9 cellular contexts compared by ENCODE assay signal in the genomic region with DNA sequence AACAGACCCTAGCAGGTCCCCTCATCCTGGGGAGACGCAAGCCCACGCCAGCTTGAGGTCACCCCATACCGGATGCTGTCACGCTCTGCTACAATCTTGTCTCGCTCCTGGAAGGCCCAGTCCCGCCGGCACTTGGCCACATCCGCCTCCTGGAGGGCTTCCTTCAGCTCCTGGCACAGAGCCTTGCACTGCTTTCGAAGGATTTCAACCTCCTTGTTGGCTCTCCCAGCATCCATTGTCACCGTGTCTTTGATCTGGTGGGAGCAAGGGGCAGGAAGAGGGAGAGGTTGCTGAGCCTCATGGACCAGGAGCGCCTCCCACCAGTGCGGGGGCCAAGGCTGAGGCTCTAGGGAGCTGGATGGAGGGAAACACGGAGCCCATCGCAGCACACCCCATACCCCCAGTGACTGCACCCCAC.
DNase-seq lines count a peak whose midpoint lies in the region; ATAC-seq and TF ChIP-seq lines count a peak whose summit lies in the region.
"Had no signal": no experiment of that assay in that cellular context is flagged by ENCODE, and none has a peak within 500 bp of the region (broad histone marks: within the 10 kb centered on the region; RNA-seq: fewer than 3 reads in every experiment).

No MANE protein-coding gene starts in this region.

- H3K9me3 Mint-ChIP-seq in activated CD8-positive, alpha-beta T cell treated with anti-CD3 and anti-CD28 coated beads, Interleukin-2, amount 10 ng/mL, durations not matched to agents 7 days and 5 days (ENCODE audit: insufficient read depth) = no peaks in the 10 kb centered on the region
- no peaks in the 10 kb centered on the region for H3K9me3 Mint-ChIP-seq in activated CD8-positive, alpha-beta T cell treated with anti-CD3 and anti-CD28 coated beads for 36 hours
- no peaks in the 10 kb centered on the region for H3K9me3 Mint-ChIP-seq in activated T-helper 2 cell treated with anti-CD3 and anti-CD28 coated beads, Interferon-gamma antibody, Interleukin-2, Interleukin-4, amounts not matched to agents 10 μg/mL and 5 μg/mL and 100 μg/mL, durations not matched to agents 14 hours and 24 hours and 36 hours
- H3K9me3 Mint-ChIP-seq in stimulated activated memory B cell treated with anti-CD40 and anti-IgM and Interleukin-4, amounts not matched to agents 10 μg/mL and 1 μg/mL and 100 μg/mL, for 72 hours = no peaks in the 10 kb centered on the region

- no peak for ATAC-seq in activated CD8-positive, alpha-beta T cell treated with anti-CD3 and anti-CD28 coated beads, Interleukin-2, amount 10 ng/mL, durations not matched to agents 7 days and 5 days
- ATAC-seq in activated CD8-positive, alpha-beta T cell treated with anti-CD3 and anti-CD28 coated beads for 36 hours = no peak
- no peak for ATAC-seq in stimulated activated memory B cell treated with anti-CD40 and anti-IgM and Interleukin-4, amounts not matched to agents 10 μg/mL and 1 μg/mL and 100 μg/mL, for 72 hours
- ATAC-seq in HG02759 (IDR thresholded peaks at IDR 0.05; ENCODE audit: unreplicated experiment) = no peak

- no peak for TF ChIP-seq CTCF in activated CD8-positive, alpha-beta T cell treated with anti-CD3 and anti-CD28 coated beads for 36 hours (IDR thresholded peaks at IDR 0.05)
- TF ChIP-seq CTCF in right atrium auricular region (IDR thresholded peaks at IDR 0.05) = no peak

- no peak overlapping the region for H3K4me3 Mint-ChIP-seq in activated CD8-positive, alpha-beta T cell treated with anti-CD3 and anti-CD28 coated beads, Interleukin-2, amount 10 ng/mL, durations not matched to agents 7 days and 5 days
- no peak overlapping the region for H3K4me3 Mint-ChIP-seq in activated CD8-positive, alpha-beta T cell treated with anti-CD3 and anti-CD28 coated beads for 36 hours
- H3K4me3 Mint-ChIP-seq in activated T-helper 2 cell treated with anti-CD3 and anti-CD28 coated beads, Interferon-gamma antibody, Interleukin-2, Interleukin-4, amounts not matched to agents 10 μg/mL and 5 μg/mL and 100 μg/mL, durations not matched to agents 14 hours and 24 hours and 36 hours (ENCODE audit: low read depth) = no peak overlapping the region
- no peak overlapping the region for H3K4me3 Mint-ChIP-seq in stimulated activated memory B cell treated with anti-CD40 and anti-IgM and Interleukin-4, amounts not matched to agents 10 μg/mL and 1 μg/mL and 100 μg/mL, for 72 hours

- H3K4me1 ChIP-seq in right atrium auricular region = peaks cover 0 to 37% of the 10 kb centered on the region in 2 donors

- H3K27ac Mint-ChIP-seq in activated CD8-positive, alpha-beta T cell treated with anti-CD3 and anti-CD28 coated beads, Interleukin-2, amount 10 ng/mL, durations not matched to agents 7 days and 5 days = peak overlapping the region; percentile 90
- H3K27ac Mint-ChIP-seq in activated CD8-positive, alpha-beta T cell treated with anti-CD3 and anti-CD28 coated beads for 36 hours = no peak overlapping the region
- H3K27ac Mint-ChIP-seq in activated T-helper 2 cell treated with anti-CD3 and anti-CD28 coated beads, Interferon-gamma antibody, Interleukin-2, Interleukin-4, amounts not matched to agents 10 μg/mL and 5 μg/mL and 100 μg/mL, durations not matched to agents 14 hours and 24 hours and 36 hours = peak overlapping the region; percentile 91
- H3K27ac Mint-ChIP-seq in stimulated activated memory B cell treated with anti-CD40 and anti-IgM and Interleukin-4, amounts not matched to agents 10 μg/mL and 1 μg/mL and 100 μg/mL, for 72 hours = peak overlapping the region; percentile 70

- H3K36me3 Mint-ChIP-seq in activated CD8-positive, alpha-beta T cell treated with anti-CD3 and anti-CD28 coated beads, Interleukin-2, amount 10 ng/mL, durations not matched to agents 7 days and 5 days (ENCODE audit: low read depth) = no peaks in the 10 kb centered on the region
- H3K36me3 Mint-ChIP-seq in activated CD8-positive, alpha-beta T cell treated with anti-CD3 and anti-CD28 coated beads for 36 hours (ENCODE audit: low read depth) = no peaks in the 10 kb centered on the region
- no peaks in the 10 kb centered on the region for H3K36me3 Mint-ChIP-seq in activated T-helper 2 cell treated with anti-CD3 and anti-CD28 coated beads, Interferon-gamma antibody, Interleukin-2, Interleukin-4, amounts not matched to agents 10 μg/mL and 5 μg/mL and 100 μg/mL, durations not matched to agents 14 hours and 24 hours and 36 hours (ENCODE audit: low read depth)
- no peaks in the 10 kb centered on the region for H3K36me3 Mint-ChIP-seq in stimulated activated memory B cell treated with anti-CD40 and anti-IgM and Interleukin-4, amounts not matched to agents 10 μg/mL and 1 μg/mL and 100 μg/mL, for 72 hours

- intact Hi-C loops in activated CD8-positive, alpha-beta T cell treated with anti-CD3 and anti-CD28 coated beads for 36 hours (cut with micrococcal nuclease) = loop anchor here (5.0 kb wide), 1 partner anchor 118 kb away; no protein-coding TSS in a partner anchor
- intact Hi-C loops in activated T-helper 2 cell treated with anti-CD3 and anti-CD28 coated beads, Interferon-gamma antibody, Interleukin-2, Interleukin-4, amounts not matched to agents 10 μg/mL and 5 μg/mL and 100 μg/mL, durations not matched to agents 14 hours and 24 hours and 36 hours (cut with micrococcal nuclease) = loop anchor here (5.0 kb wide), 1 partner anchor 197 kb away; a partner anchor contains a TSS

- H3K27me3 ChIP-seq in right atrium auricular region = no peaks in the 10 kb centered on the region

- no peaks in the 10 kb centered on the region for H3K27me3 Mint-ChIP-seq in activated CD8-positive, alpha-beta T cell treated with anti-CD3 and anti-CD28 coated beads, Interleukin-2, amount 10 ng/mL, durations not matched to agents 7 days and 5 days (ENCODE audit: low read depth)
- H3K27me3 Mint-ChIP-seq in activated CD8-positive, alpha-beta T cell treated with anti-CD3 and anti-CD28 coated beads for 36 hours = no peaks in the 10 kb centered on the region
- H3K27me3 Mint-ChIP-seq in activated T-helper 2 cell treated with anti-CD3 and anti-CD28 coated beads, Interferon-gamma antibody, Interleukin-2, Interleukin-4, amounts not matched to agents 10 μg/mL and 5 μg/mL and 100 μg/mL, durations not matched to agents 14 hours and 24 hours and 36 hours (ENCODE audit: low read depth) = no peaks in the 10 kb centered on the region
- H3K27me3 Mint-ChIP-seq in stimulated activated memory B cell treated with anti-CD40 and anti-IgM and Interleukin-4, amounts not matched to agents 10 μg/mL and 1 μg/mL and 100 μg/mL, for 72 hours = no peaks in the 10 kb centered on the region

- H3K4me3 ChIP-seq in right atrium auricular region = no peak overlapping the region
- H3K4me3 ChIP-seq: GM23248 had no signal

- CTCF ChIA-PET in activated CD8-positive, alpha-beta T cell treated with anti-CD3 and anti-CD28 coated beads, Interleukin-2, amount 10 ng/mL, durations not matched to agents 7 days and 5 days (lab: Charles Lee) = interaction anchor here (0.7 to 1.2 kb wide), 3 partner anchors 38 to 124 kb away, joined by 3 to 7 read pairs (median 4); no protein-coding TSS in a partner anchor
- CTCF ChIA-PET in activated CD8-positive, alpha-beta T cell treated with anti-CD3 and anti-CD28 coated beads for 36 hours (lab: Charles Lee) = interaction anchor here (1.3 to 3.8 kb wide), 3 partner anchors 11 to 125 kb away, joined by 6 to 24 read pairs (median 24); no protein-coding TSS in a partner anchor

- H3K36me3 ChIP-seq in right atrium auricular region = peaks cover 43% of the 10 kb centered on the region

- peaks cover 16% of the 10 kb centered on the region for H3K4me1 Mint-ChIP-seq in activated CD8-positive, alpha-beta T cell treated with anti-CD3 and anti-CD28 coated beads, Interleukin-2, amount 10 ng/mL, durations not matched to agents 7 days and 5 days (ENCODE audit: low read depth)
- H3K4me1 Mint-ChIP-seq in activated CD8-positive, alpha-beta T cell treated with anti-CD3 and anti-CD28 coated beads for 36 hours (ENCODE audit: low read depth) = peaks cover 8% of the 10 kb centered on the region
- H3K4me1 Mint-ChIP-seq in activated T-helper 2 cell treated with anti-CD3 and anti-CD28 coated beads, Interferon-gamma antibody, Interleukin-2, Interleukin-4, amounts not matched to agents 10 μg/mL and 5 μg/mL and 100 μg/mL, durations not matched to agents 14 hours and 24 hours and 36 hours (ENCODE audit: low read depth) = peaks cover 8% of the 10 kb centered on the region
- H3K4me1 Mint-ChIP-seq in stimulated activated memory B cell treated with anti-CD40 and anti-IgM and Interleukin-4, amounts not matched to agents 10 μg/mL and 1 μg/mL and 100 μg/mL, for 72 hours = peaks cover 29% of the 10 kb centered on the region

- POLR2A ChIA-PET in activated CD8-positive, alpha-beta T cell treated with anti-CD3 and anti-CD28 coated beads, Interleukin-2, amount 10 ng/mL, durations not matched to agents 7 days and 5 days (lab: Charles Lee) = no interaction called here
- POLR2A ChIA-PET in activated CD8-positive, alpha-beta T cell treated with anti-CD3 and anti-CD28 coated beads for 36 hours (lab: Charles Lee) = interaction anchor here (0.9 kb wide), 1 partner anchor 15 kb away, joined by 3 read pairs; no protein-coding TSS in a partner anchor

- H3K27ac ChIP-seq in right atrium auricular region = peak overlapping the region; percentile 46 to 64

- H3K9me3 ChIP-seq in right atrium auricular region = no peaks in the 10 kb centered on the region

- DNase-seq in activated CD8-positive, alpha-beta T cell treated with anti-CD3 and anti-CD28 coated beads, Interleukin-2, amount 10 ng/mL, durations not matched to agents 7 days and 5 days = no peak
- no peak for DNase-seq in activated CD8-positive, alpha-beta T cell treated with anti-CD3 and anti-CD28 coated beads for 36 hours
- no peak for DNase-seq in activated T-helper 2 cell treated with anti-CD3 and anti-CD28 coated beads, Interferon-gamma antibody, Interleukin-2, Interleukin-4, amounts not matched to agents 10 μg/mL and 5 μg/mL and 100 μg/mL, durations not matched to agents 14 hours and 24 hours and 36 hours (ENCODE audit: low spot score)
- DNase-seq in right atrium auricular region (ENCODE audit: low spot score) (no peak), activated gamma-delta T cell (lab: John Stamatoyannopoulos, UW) (no peak), NOMO-1 treated with DMSO at 0.1 percent for 48 hours (lab: John Stamatoyannopoulos, UW; ENCODE audit: unreplicated experiment) (no peak)
